Comparison of ENCODE assay signal across 26 cellular contexts in the genomic region with DNA sequence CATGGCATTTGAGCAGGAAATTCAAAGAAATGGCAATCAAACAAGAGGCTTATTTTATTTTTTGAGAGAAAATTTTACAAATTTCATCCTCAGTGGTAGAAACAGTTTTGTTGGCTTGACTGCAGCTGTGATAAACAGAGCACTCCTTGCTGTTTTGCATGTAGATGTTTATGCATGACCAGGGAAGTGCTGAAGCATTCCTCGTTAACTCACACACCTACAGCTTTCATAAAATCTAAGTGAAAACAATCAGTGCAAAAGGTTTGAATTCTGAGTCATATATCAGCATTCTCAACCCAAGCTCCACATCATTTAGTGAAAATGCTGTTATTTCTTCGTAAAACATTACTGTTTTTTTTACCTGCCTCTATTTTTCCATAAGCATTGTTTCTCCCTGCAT.
"Had no signal": no experiment of that assay in that cellular context is flagged by ENCODE, and none has a peak within 500 bp of the region (broad histone marks: within the 10 kb centered on the region; RNA-seq: fewer than 3 reads in every experiment).

No MANE protein-coding gene starts in this region.

- H3K27ac Mint-ChIP-seq: activated CD4-positive, alpha-beta memory T cell treated with anti-CD3 and anti-CD28 coated beads for 36 hours; activated CD4-positive, alpha-beta T cell treated with anti-CD3 and anti-CD28 coated beads, Interleukin-2, amount 10 ng/mL, durations not matched to agents 7 days and 5 days; activated naive CD4-positive, alpha-beta T cell treated with anti-CD3 and anti-CD28 coated beads for 36 hours; activated naive CD8-positive, alpha-beta T cell; T-cell had no signal

- H3K9me3 Mint-ChIP-seq: activated CD4-positive, alpha-beta memory T cell treated with anti-CD3 and anti-CD28 coated beads for 36 hours; activated CD4-positive, alpha-beta T cell treated with anti-CD3 and anti-CD28 coated beads, Interleukin-2, amount 10 ng/mL, durations not matched to agents 7 days and 5 days; activated naive CD4-positive, alpha-beta T cell treated with anti-CD3 and anti-CD28 coated beads for 36 hours; activated T-cell treated with anti-CD3 and anti-CD28 coated beads, Interleukin-2, amount 50 U/mL, for 4 hours; T-cell had no signal

- H3K4me3 ChIP-seq: cardiac muscle cell, SK-N-MC had no signal

- H3K36me3 Mint-ChIP-seq: activated CD4-positive, alpha-beta memory T cell treated with anti-CD3 and anti-CD28 coated beads for 36 hours; activated naive CD8-positive, alpha-beta T cell; T-cell had no signal

- ATAC-seq: activated T-cell treated with anti-CD3 and anti-CD28 coated beads, Interleukin-2, amount 50 U/mL, for 4 hours; Panc1; Right ventricle myocardium inferior; T-cell had no signal

- H3K36me3 ChIP-seq: brain microvascular endothelial cell, cardiac muscle cell had no signal

- H3K4me1 Mint-ChIP-seq: activated CD4-positive, alpha-beta T cell treated with anti-CD3 and anti-CD28 coated beads, Interleukin-2, amount 10 ng/mL, durations not matched to agents 7 days and 5 days; T-cell had no signal

- H3K4me3 Mint-ChIP-seq: activated CD4-positive, alpha-beta memory T cell treated with anti-CD3 and anti-CD28 coated beads for 36 hours; activated CD4-positive, alpha-beta T cell treated with anti-CD3 and anti-CD28 coated beads, Interleukin-2, amount 10 ng/mL, durations not matched to agents 7 days and 5 days; activated naive CD4-positive, alpha-beta T cell treated with anti-CD3 and anti-CD28 coated beads for 36 hours; activated naive CD8-positive, alpha-beta T cell; activated T-cell treated with anti-CD3 and anti-CD28 coated beads, Interleukin-2, amount 50 U/mL, for 4 hours; T-cell had no signal

- H3K27me3 ChIP-seq: brain microvascular endothelial cell, cardiac muscle cell had no signal

- DNase-seq: activated CD4-positive, alpha-beta memory T cell treated with anti-CD3 and anti-CD28 coated beads for 36 hours; activated CD4-positive, alpha-beta T cell treated with anti-CD3 and anti-CD28 coated beads, Interleukin-2, amount 10 ng/mL, durations not matched to agents 7 days and 5 days; activated CD4-positive, CD25-positive, alpha-beta regulatory T cell; activated CD8-positive, alpha-beta memory T cell treated with anti-CD3 and anti-CD28 coated beads for 24 hours; activated effector memory CD4-positive, alpha-beta T cell treated with anti-CD3 and anti-CD28 coated beads, Interleukin-2, amount 50 U/mL, for 16 hours; activated naive CD4-positive, alpha-beta T cell treated with anti-CD3 and anti-CD28 coated beads for 36 hours; activated T-cell treated with anti-CD3 and anti-CD28 coated beads, Interleukin-2, amount 50 U/mL, for 4 hours; amygdala; brain microvascular endothelial cell; Kasumi-1; NCI-H1417; NCI-H1930; NCI-H2171; NCI-H2227 treated with DMSO at 0.1 percent for 48 hours; NCI-H446 treated with DMSO at 0.1 percent for 48 hours; NCI-H82; OCI-M1; RPMI8226; T-cell; T-helper 2 cell; T1000 had no signal

- H3K27ac ChIP-seq: brain microvascular endothelial cell, cardiac muscle cell, SK-N-MC had no signal

- H3K27me3 Mint-ChIP-seq: activated CD4-positive, alpha-beta memory T cell treated with anti-CD3 and anti-CD28 coated beads for 36 hours; activated CD4-positive, alpha-beta T cell treated with anti-CD3 and anti-CD28 coated beads, Interleukin-2, amount 10 ng/mL, durations not matched to agents 7 days and 5 days; activated naive CD8-positive, alpha-beta T cell had no signal
